21 cellular contexts compared by ENCODE assay signal in the genomic region with DNA sequence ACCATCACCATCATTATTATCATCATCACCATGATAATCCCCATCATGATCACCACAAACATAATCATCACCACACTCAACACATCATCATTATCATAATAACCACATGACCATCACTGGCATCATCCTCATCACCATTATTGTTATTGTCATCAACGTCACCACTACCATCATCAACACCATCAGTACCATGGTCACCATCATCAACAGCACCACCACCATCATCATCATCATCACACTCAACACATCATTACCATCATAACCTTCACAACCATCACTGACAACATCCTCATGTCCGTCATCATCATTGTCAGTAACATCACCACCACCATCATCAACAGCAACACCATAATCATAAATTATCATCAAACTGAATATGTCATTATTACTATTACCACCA.
A peak's percentile ranks its signal among the peaks of the same experiment; 100 is the strongest.
DNase-seq lines count a peak whose midpoint lies in the region; ATAC-seq, FAIRE-seq and TF ChIP-seq lines count a peak whose summit lies in the region.
"Had no signal": no experiment of that assay in that cellular context is flagged by ENCODE, and none has a peak within 500 bp of the region (broad histone marks: within the 10 kb centered on the region; RNA-seq: fewer than 3 reads in every experiment).

No MANE protein-coding gene starts in this region.

- TF ChIP-seq RAD21 in HepG2 (CRISPR knock-in tag; IDR thresholded peaks at IDR 0.05) (no peak), K562 (CRISPR knock-in tag; conservative IDR thresholded peaks at IDR 0.05 in 1 of 2, IDR thresholded peaks at IDR 0.05 in 1 of 2) (no peak)

- CTCF ChIA-PET in HepG2 (lab: Yijun Ruan, JAX; ENCODE audit: low intra/inter-chr PET ratio, low total read pairs) (no interaction called here), K562 (lab: Yijun Ruan, JAX; ENCODE audit: low intra/inter-chr PET ratio) (no interaction called here)

- TF ChIP-seq POLR2A in HepG2 (IDR thresholded peaks at IDR 0.05; ENCODE audit: insufficient read depth in 1 of 2, low read depth in 2 of 2, low read length in 2 of 2), result no peak
- no peak for TF ChIP-seq POLR2A in right lobe of liver (IDR thresholded peaks at IDR 0.05)
- no peak for TF ChIP-seq POLR2A in K562 (conservative IDR thresholded peaks at IDR 0.05)

- H4K20me1 ChIP-seq in HepG2 (ENCODE audit: insufficient read depth, low read length) (no peaks in the 10 kb centered on the region), K562 (replicated peaks; ENCODE audit: control insufficient read depth, insufficient read depth, low read length) (no peaks in the 10 kb centered on the region)
- H4K20me1 ChIP-seq: BLaER1 treated with 17β-estradiol and CSF1 and Interleukin-3, amounts not matched to agents 10 nM and 100 nM had no signal

- TF ChIP-seq EP300 in HepG2 (IDR thresholded peaks at IDR 0.05; ENCODE audit: low read depth in 2 of 2, low read length in 2 of 2) (no peak), HepG2 (CRISPR knock-in tag; IDR thresholded peaks at IDR 0.05; ENCODE audit: borderline replicate concordance) (no peak), K562 (IDR thresholded peaks at IDR 0.05; ENCODE audit: low read length) (no peak)

- DNase-seq in HepG2 (ENCODE audit: low spot score) (no peak), right lobe of liver (no peak), K562 (ENCODE audit: extremely low read depth in 1 of 4, low spot score in 3 of 4) (no peak), urothelium cell line (ENCODE audit: low spot score) (no peak), amygdala (lab: John Stamatoyannopoulos, UW) (no peak)
- DNase-seq: AML-193; Caco-2; Calu3; CD4-positive, alpha-beta T cell; CD8-positive, alpha-beta T cell; DMS79 treated with DMSO at 0.1 percent for 48 hours; GF-D8 had no signal

- in situ Hi-C loops in HepG2 (cut with HindIII; ENCODE audit: extremely low pct_ligation_motif_present, low pct_unique_long_range_greater_than_20kb), result no loop called here
- in situ Hi-C loops in K562 (cut with MboI), result no loop called here

- H3K9ac ChIP-seq in HepG2 (ENCODE audit: insufficient read depth, low read depth, low read length) (no peak overlapping the region), K562 (ENCODE audit: insufficient read depth in 1 of 2, low read depth in 2 of 2, low read length in 2 of 2) (no peak overlapping the region)
- H3K9ac ChIP-seq: BLaER1 treated with 17β-estradiol and CSF1 and Interleukin-3, amounts not matched to agents 10 nM and 100 nM had no signal

- ATAC-seq in HepG2 (no peak), right lobe of liver (no peak), K562 (no peak), HG03097 (IDR thresholded peaks at IDR 0.05; ENCODE audit: low FRiP score, unreplicated experiment) (no peak)
- ATAC-seq: A549; CD8-positive, alpha-beta T cell had no signal

- TF ChIP-seq CTCF in HepG2 (CRISPR knock-in tag; IDR thresholded peaks at IDR 0.05), result no peak
- no peak for TF ChIP-seq CTCF in right lobe of liver (IDR thresholded peaks at IDR 0.05)
- TF ChIP-seq CTCF in K562 (IDR thresholded peaks at IDR 0.05 in 2 of 3, conservative IDR thresholded peaks at IDR 0.05 in 1 of 3; ENCODE audit: insufficient read depth in 2 of 3, low read depth in 1 of 3, low read length in 3 of 3), result no peak

- H3K4me2 ChIP-seq in HepG2 (ENCODE audit: low read depth, low read length) (no peak overlapping the region), K562 (ENCODE audit: insufficient read depth, low read length) (no peak overlapping the region)
- H3K4me2 ChIP-seq: A549; BLaER1 treated with 17β-estradiol and CSF1 and Interleukin-3, amounts not matched to agents 10 nM and 100 nM had no signal

- H3K27ac ChIP-seq in HepG2 (ENCODE audit: extremely low read length, insufficient read depth, low read length), result no peak overlapping the region
- no peak overlapping the region for H3K27ac ChIP-seq in right lobe of liver
- H3K27ac ChIP-seq in K562 (ENCODE audit: extremely low read depth, low read depth, low read length), result no peak overlapping the region
- H3K27ac ChIP-seq: 22Rv1; A549; BLaER1 treated with 17β-estradiol and CSF1 and Interleukin-3, amounts not matched to agents 10 nM and 100 nM; C4-2B had no signal

- H3K4me3 ChIP-seq in HepG2 (replicated peaks in 1 of 3; ENCODE audit: insufficient read depth in 1 of 3, low read depth in 2 of 3, low read length in 3 of 3) (no peak overlapping the region), right lobe of liver (no peak overlapping the region), K562 (no peak overlapping the region)
- H3K4me3 ChIP-seq: A549; BLaER1 treated with 17β-estradiol and CSF1 and Interleukin-3, amounts not matched to agents 10 nM and 100 nM had no signal

- H3K27me3 ChIP-seq in HepG2 (ENCODE audit: control insufficient read depth in 1 of 2, insufficient read depth in 2 of 2, low read length in 2 of 2) (no peaks in the 10 kb centered on the region), right lobe of liver (no peaks in the 10 kb centered on the region), K562 (ENCODE audit: control insufficient read depth in 2 of 2, insufficient read depth in 2 of 2, low read length in 2 of 2) (no peaks in the 10 kb centered on the region)
- H3K27me3 ChIP-seq: BLaER1 treated with 17β-estradiol and CSF1 and Interleukin-3, amounts not matched to agents 10 nM and 100 nM had no signal

- H3K9me1 ChIP-seq in K562 (ENCODE audit: control insufficient read depth, insufficient read depth, low read length), result no peaks in the 10 kb centered on the region

- H3K36me3 ChIP-seq in HepG2 (replicated peaks in 1 of 2; ENCODE audit: control insufficient read depth in 1 of 2, insufficient read depth in 2 of 2, low read length in 2 of 2), result no peaks in the 10 kb centered on the region
- H3K36me3 ChIP-seq in right lobe of liver, result no peaks in the 10 kb centered on the region
- no peaks in the 10 kb centered on the region for H3K36me3 ChIP-seq in K562 (ENCODE audit: control insufficient read depth, insufficient read depth, low read length)
- H3K36me3 ChIP-seq: BLaER1 treated with 17β-estradiol and CSF1 and Interleukin-3, amounts not matched to agents 10 nM and 100 nM had no signal

- 30% methylated on average over 2 of the region's 2 CpGs for WGBS in HepG2 (ENCODE audit: low lambda C conversion rate)
- 42% methylated on average over 2 of the region's 2 CpGs for WGBS in right lobe of liver (ENCODE audit: insufficient coverage, low coverage, low lambda C conversion rate, missing lambda C conversion rate)
- WGBS in K562 (ENCODE audit: insufficient coverage, low coverage, missing lambda C conversion rate), result 0% methylated on average over 2 of the region's 2 CpGs

- POLR2A ChIA-PET in HepG2 (lab: Yijun Ruan, JAX), result no interaction called here
- POLR2A ChIA-PET in K562 (lab: Yijun Ruan, JAX), result no interaction called here

- BruUV-seq in HepG2 (replicated peaks; lab: Mats Ljungman, UMichigan) (no TSS peak), K562 (replicated peaks; lab: Mats Ljungman, UMichigan) (no TSS peak)

- intact Hi-C loops in HepG2 (cut with micrococcal nuclease; ENCODE audit: unreplicated experiment) (no loop called here), right lobe of liver (cut with DNase I) (no loop called here), K562 (cut with micrococcal nuclease) (no loop called here)

- H3K4me1 ChIP-seq in HepG2 (ENCODE audit: insufficient read depth, low read length), result no peaks in the 10 kb centered on the region
- no peaks in the 10 kb centered on the region for H3K4me1 ChIP-seq in right lobe of liver
- no peaks in the 10 kb centered on the region for H3K4me1 ChIP-seq in K562 (replicated peaks in 1 of 2; ENCODE audit: control insufficient read depth in 2 of 2, insufficient read depth in 2 of 2, low read length in 2 of 2)
- H3K4me1 ChIP-seq: A549; BLaER1 treated with 17β-estradiol and CSF1 and Interleukin-3, amounts not matched to agents 10 nM and 100 nM; Caco-2 had no signal

- H3K79me2 ChIP-seq in HepG2 (ENCODE audit: insufficient read depth, low read length), result no peaks in the 10 kb centered on the region
- H3K79me2 ChIP-seq in K562 (ENCODE audit: control insufficient read depth, insufficient read depth, low read length), result no peaks in the 10 kb centered on the region; the same call in 2 of the 3 replicates

- peaks cover 90% of the 10 kb centered on the region for H3K9me3 ChIP-seq in HepG2 (ENCODE audit: low read length)
- no peaks in the 10 kb centered on the region for H3K9me3 ChIP-seq in right lobe of liver
- H3K9me3 ChIP-seq in K562 (replicated peaks; ENCODE audit: control insufficient read depth, insufficient read depth, low read depth, low read length), result no peaks in the 10 kb centered on the region
- H3K9me3 ChIP-seq: A549; BLaER1 treated with 17β-estradiol and CSF1 and Interleukin-3, amounts not matched to agents 10 nM and 100 nM; Caco-2 had no signal

- H2AFZ ChIP-seq in HepG2 (ENCODE audit: low read length), result no peak overlapping the region
- H2AFZ ChIP-seq in K562 (ENCODE audit: low read depth, low read length), result no peak overlapping the region

- no peak for FAIRE-seq in HepG2 (lab: Jason Lieb, UNC)
- FAIRE-seq in K562 (lab: Jason Lieb, UNC), result peak; percentile 23
- FAIRE-seq in urothelium cell line (lab: Jason Lieb, UNC), result peak; percentile 79
- FAIRE-seq: A549, D721Med, G401.6, GM12891, GM19239 had no signal

TF ChIP-seq in HepG2, 621 proteins besides CTCF, POLR2A, EP300 and RAD21:
- TF ChIP-seq CREB1 (IDR thresholded peaks at IDR 0.05) (peak; percentile 94), CREB1 (CRISPR knock-in tag; IDR thresholded peaks at IDR 0.05) (no peak), HOXA7 (CRISPR knock-in tag; IDR thresholded peaks at IDR 0.05) (no peak), ATF7 (IDR thresholded peaks at IDR 0.05) (peak; percentile 31; the same call in 1 of the 2 replicates), ATF7 (CRISPR knock-in tag; IDR thresholded peaks at IDR 0.05) (no peak)

TF ChIP-seq in K562, 482 proteins besides CTCF, POLR2A, EP300 and RAD21:
- 0 out of 2 replicates have a peak, but pooled peaks have one; percentile 30 for TF ChIP-seq EHMT2 (IDR thresholded peaks at IDR 0.05)
- no peak for TF ChIP-seq ETS2 (tag; IDR thresholded peaks at IDR 0.05; ENCODE audit: borderline replicate concordance, poor library complexity, severe bottlenecking)
